8 cellular contexts compared by ENCODE assay signal in the genomic region with DNA sequence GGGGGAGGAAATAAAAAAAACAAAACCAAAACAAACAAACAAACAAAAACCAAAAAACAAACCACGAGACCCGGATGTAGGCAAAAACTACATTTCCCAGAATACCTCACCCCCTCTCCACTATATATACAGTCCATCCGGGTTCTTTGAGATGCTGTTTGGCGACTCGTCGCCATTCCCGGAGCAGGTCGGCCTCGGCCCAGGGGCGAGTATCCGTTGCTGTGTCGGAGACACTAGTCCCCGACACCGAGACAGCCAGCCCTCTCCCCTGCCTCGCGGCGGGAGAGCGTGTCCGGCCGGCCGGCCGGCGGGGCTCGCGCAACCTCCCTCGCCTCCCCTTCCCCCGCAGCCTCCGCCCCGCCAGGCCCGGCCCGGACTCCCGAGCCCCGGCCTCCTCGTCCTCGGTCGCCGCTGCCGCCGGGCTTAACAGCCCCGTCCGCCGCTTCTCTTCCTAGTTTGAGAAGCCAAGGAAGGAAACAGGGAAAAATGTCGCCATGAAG. TPM values are rescaled to one million over a fixed set of nuclear protein-coding genes. Genes with fewer than 3 reads are reported as not detected.
A peak's percentile ranks its signal among the peaks of the same experiment; 100 is the strongest.
DNase-seq lines count a peak whose midpoint lies in the region; ATAC-seq and TF ChIP-seq lines count a peak whose summit lies in the region.

RNF10 (plus strand) TSS at position 154 of the 500 bp plus-strand sequence. CDS start 456 bp downstream, outside the sequence.

- intact Hi-C loops in left ventricle myocardium inferior (cut with micrococcal nuclease) (no loop called here), posterior cingulate gyrus (cut with DNase I) (loop anchor here (10.0 kb wide), 1 partner anchor 59 kb away; no protein-coding TSS in a partner anchor), upper lobe of right lung (cut with DNase I) (no loop called here)

- TF ChIP-seq CTCF in left ventricle myocardium inferior (IDR thresholded peaks at IDR 0.05; ENCODE audit: borderline replicate concordance) (no peak), upper lobe of right lung (IDR thresholded peaks at IDR 0.05) (no peak)

- ATAC-seq in HG02763 (IDR thresholded peaks at IDR 0.05; ENCODE audit: unreplicated experiment): peak; percentile 64
- peak; percentile 87 for ATAC-seq in upper lobe of right lung

- H3K4me3 ChIP-seq in left ventricle myocardium inferior (peak within 1 kb of the TSS; percentile 93), upper lobe of right lung (peak within 1 kb of the TSS; percentile 87)

- peak within 1 kb of the TSS; percentile 96 for H3K27ac ChIP-seq in left ventricle myocardium inferior (replicated peaks)
- peak within 1 kb of the TSS; percentile 91 for H3K27ac ChIP-seq in upper lobe of right lung

- H3K4me1 ChIP-seq in left ventricle myocardium inferior (peaks cover 50% of the 10 kb centered on the region), upper lobe of right lung (peaks cover 44% of the 10 kb centered on the region)

- H3K36me3 ChIP-seq in left ventricle myocardium inferior (no peaks in the 10 kb centered on the region), upper lobe of right lung (no peaks in the 10 kb centered on the region)

- H3K27me3 ChIP-seq in left ventricle myocardium inferior (ENCODE audit: low read depth): no peaks in the 10 kb centered on the region
- no peaks in the 10 kb centered on the region for H3K27me3 ChIP-seq in upper lobe of right lung

- H3K9me3 ChIP-seq in left ventricle myocardium inferior (replicated peaks) (no peaks in the 10 kb centered on the region), upper lobe of right lung (no peaks in the 10 kb centered on the region)

- peak; percentile 95 for TF ChIP-seq POLR2A in GM10847 (IDR thresholded peaks at IDR 0.05; ENCODE audit: extremely low read depth, insufficient read length)

- DNase-seq in NCI-H146 treated with DMSO at 0.1 percent for 48 hours (lab: John Stamatoyannopoulos, UW; ENCODE audit: unreplicated experiment) (peak; percentile 82), T-helper 2 cell (peak; percentile 48 to 92 (median 68)), amygdala (lab: John Stamatoyannopoulos, UW) (peak in 54 of 56 donors; percentile 17 to 84 (median 62)), left ventricle myocardium inferior (peak; percentile 62), posterior cingulate gyrus (peak; percentile 60 to 96 (median 74)), upper lobe of right lung (peak; percentile 83)

RNA-seq across cellular contexts. Expression of gene RNF10, which starts in this region (rescaled TPM):
- 274 TPM for total RNA-seq in left ventricle myocardium inferior
- total RNA-seq in upper lobe of right lung: 190 TPM

Comparison
In these comparisons a context has a peak if more than half of its experiments do, and no peak if none do; other contexts are left out.
1. Peak in every context shown above with its lines: DNase-seq, ATAC-seq, H3K4me3 ChIP-seq and H3K27ac ChIP-seq.